16 cellular contexts compared by ENCODE assay signal in the genomic region with DNA sequence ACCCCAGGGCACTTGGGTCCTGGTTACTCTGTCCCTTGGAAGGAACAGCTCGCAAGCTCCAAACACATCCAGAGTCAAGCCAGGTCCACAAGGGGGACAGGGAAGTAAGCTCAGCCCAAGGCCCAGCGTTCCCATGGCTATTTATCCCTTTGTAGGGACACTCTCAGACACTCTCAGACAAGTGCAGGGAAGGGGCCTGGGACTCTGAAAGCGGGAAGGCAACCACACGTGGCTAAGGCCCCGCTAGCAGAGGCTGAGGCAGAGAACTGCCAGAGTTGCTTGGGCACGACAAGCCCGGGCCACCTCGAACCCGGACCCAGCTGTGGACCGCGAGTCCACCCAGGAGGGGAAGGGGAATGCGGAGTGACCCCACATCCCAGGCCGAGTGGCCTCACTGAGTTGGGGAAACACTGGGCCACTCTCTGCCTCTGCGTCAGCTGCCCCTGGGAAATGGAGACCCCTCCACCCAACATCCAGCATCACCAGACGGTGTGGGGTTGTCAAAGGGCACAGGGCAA. TPM values are rescaled to one million over a fixed set of nuclear protein-coding genes. Genes with fewer than 3 reads are reported as not detected.
DNase-seq lines count a peak whose midpoint lies in the region; ATAC-seq and TF ChIP-seq lines count a peak whose summit lies in the region.
"Had no signal": no experiment of that assay in that cellular context is flagged by ENCODE, and none has a peak within 500 bp of the region (broad histone marks: within the 10 kb centered on the region; RNA-seq: fewer than 3 reads in every experiment).

No MANE protein-coding gene starts in this region.

- DNase-seq in DMS53 (lab: John Stamatoyannopoulos, UW) (peak; percentile 53), DMS53 treated with DMSO at 0.1 percent for 48 hours (lab: John Stamatoyannopoulos, UW; ENCODE audit: unreplicated experiment) (no peak), Right ventricle myocardium inferior (ENCODE audit: missing footprints) (peak; percentile 53), left cardiac atrium (no peak), osteoblast (ENCODE audit: insufficient read length, low spot score, missing footprints) (peak; percentile 77), NCI-H510A (lab: John Stamatoyannopoulos, UW) (no peak)
- DNase-seq: CD4-positive, alpha-beta T cell; CD8-positive, alpha-beta memory T cell; DMS 273 treated with DMSO at 0.1 percent for 48 hours; DND-41; GM23248; H7; HCEC 1CT had no signal

- no peaks in the 10 kb centered on the region for H4K20me1 ChIP-seq in osteoblast (ENCODE audit: insufficient read depth, low read length)

- no peaks in the 10 kb centered on the region for H3K4me1 ChIP-seq in osteoblast (ENCODE audit: insufficient read depth, low read length)

- H3K9me3 ChIP-seq in osteoblast (ENCODE audit: low read depth, low read length) = no peaks in the 10 kb centered on the region
- H3K9me3 ChIP-seq: BLaER1 had no signal

- H3K27me3 ChIP-seq in osteoblast (ENCODE audit: insufficient read depth, low read length) = peaks cover 51% of the 10 kb centered on the region

- no peaks in the 10 kb centered on the region for H3K36me3 ChIP-seq in osteoblast (ENCODE audit: insufficient read depth, low read length)
- H3K36me3 ChIP-seq: BLaER1 had no signal

- no peak for TF ChIP-seq CTCF in osteoblast (IDR thresholded peaks at IDR 0.05; ENCODE audit: extremely low read depth, low read depth, low read length)

- H3K4me3 ChIP-seq in osteoblast (ENCODE audit: insufficient read depth, low read length) = no peak overlapping the region
- H3K4me3 ChIP-seq: BLaER1, GM23248 had no signal

- intact Hi-C loops in Right ventricle myocardium inferior (cut with DNase I) = no loop called here
- intact Hi-C loops in left cardiac atrium (cut with DNase I) = no loop called here

- H3K27ac ChIP-seq in osteoblast (ENCODE audit: low read depth, low read length) = no peak overlapping the region
- H3K27ac ChIP-seq: 22Rv1, BLaER1, C4-2B, GM23248 had no signal

- no peak overlapping the region for H3K4me2 ChIP-seq in osteoblast (ENCODE audit: insufficient read depth, low read length)
- H3K4me2 ChIP-seq: BLaER1 had no signal

- ATAC-seq in Right ventricle myocardium inferior = no peak
- ATAC-seq in left cardiac atrium = no peak

- no peaks in the 10 kb centered on the region for H3K79me2 ChIP-seq in osteoblast (ENCODE audit: insufficient read depth, low read length)

- no peak overlapping the region for H2AFZ ChIP-seq in osteoblast (ENCODE audit: low read length)
- H2AFZ ChIP-seq: GM23248 had no signal

RNA-seq across cellular contexts. Expression of gene NPTX1, which starts 10.2 kb away (rescaled TPM):
- total RNA-seq in Right ventricle myocardium inferior (not detected), left cardiac atrium (not detected), osteoblast (under 0.01 and 0.29 TPM in 2 replicates)

RNA-seq across cellular contexts. Expression of gene ENDOV, which starts 51.3 kb away (rescaled TPM):
- 10.7 TPM for total RNA-seq in Right ventricle myocardium inferior
- total RNA-seq in left cardiac atrium = 10 to 100 TPM; 10.3 to 11.7 TPM
- total RNA-seq in osteoblast = 19.5 and 25.9 TPM in 2 replicates

Comparison
In these comparisons a context has a peak if more than half of its experiments do, and no peak if none do; other contexts are left out.
1. DNase-seq: peak in DMS53 (single experiment), Right ventricle myocardium inferior (single experiment) and osteoblast (single experiment); none in DMS53 treated with DMSO at 0.1 percent for 48 hours (single experiment), left cardiac atrium (single experiment) and NCI-H510A (single experiment).